26 cellular contexts compared by ENCODE assay signal in genomic region chr13:87322386-87322785, GRCh38.
"Had no signal": no experiment of that assay in that cellular context is flagged by ENCODE, and none has a peak within 500 bp of the region (broad histone marks: within the 10 kb centered on the region; RNA-seq: fewer than 3 reads in every experiment).

No MANE protein-coding gene starts in this region.

- H3K4me3 ChIP-seq: coronary artery, dorsolateral prefrontal cortex, esophagus squamous epithelium, gastrocnemius medialis, heart right ventricle, left lung, lower lobe of right lung had no signal

- H3K36me3 Mint-ChIP-seq: naive thymus-derived CD4-positive, alpha-beta T cell had no signal

- DNase-seq: dermis blood vessel endothelial cell; dorsolateral prefrontal cortex; effector CD4-positive, alpha-beta T cell; effector memory CD4-positive, alpha-beta T cell; erythroblast; esophagus squamous epithelium; foreskin fibroblast; foreskin melanocyte; gastrocnemius medialis; glutamatergic neuron; head of caudate nucleus; heart right ventricle; hippocampal formation; left cardiac atrium; left lung; left ventricle myocardium superior; lower lobe of right lung; mesenchymal stem cell; midbrain; naive thymus-derived CD4-positive, alpha-beta T cell had no signal

- H3K27ac Mint-ChIP-seq: naive thymus-derived CD4-positive, alpha-beta T cell had no signal

- H3K27me3 ChIP-seq: dorsolateral prefrontal cortex, esophagus squamous epithelium, gastrocnemius medialis, heart right ventricle, left lung had no signal

- ATAC-seq: esophagus mucosa; gastrocnemius medialis; heart right ventricle; left cardiac atrium; left lung; left ventricle myocardium superior; lower lobe of right lung; naive thymus-derived CD4-positive, alpha-beta T cell had no signal

- H3K4me3 Mint-ChIP-seq: naive thymus-derived CD4-positive, alpha-beta T cell had no signal

- H3K36me3 ChIP-seq: esophagus squamous epithelium, gastrocnemius medialis, heart right ventricle, left lung, lower lobe of right lung had no signal

- H3K9me3 ChIP-seq: esophagus squamous epithelium, gastrocnemius medialis, lower lobe of right lung had no signal

- H3K27ac ChIP-seq: coronary artery, dorsolateral prefrontal cortex, epithelial cell of prostate, esophagus squamous epithelium, gastrocnemius medialis, heart right ventricle, left lung, lower lobe of right lung had no signal

- H3K4me1 Mint-ChIP-seq: naive thymus-derived CD4-positive, alpha-beta T cell had no signal

- H3K4me1 ChIP-seq: esophagus squamous epithelium, gastrocnemius medialis, heart right ventricle, left lung, lower lobe of right lung had no signal

- FAIRE-seq: colon, islet of Langerhans, keratinocyte had no signal

- H3K27me3 Mint-ChIP-seq: naive thymus-derived CD4-positive, alpha-beta T cell had no signal
